Comparison of ENCODE assay signal across 13 cellular contexts in genomic region chr12:109892748-109893147, GRCh38. TPM values are rescaled to one million over a fixed set of nuclear protein-coding genes. Genes with fewer than 3 reads are reported as not detected.
A peak's percentile ranks its signal among the peaks of the same experiment; 100 is the strongest.
DNase-seq lines count a peak whose midpoint lies in the region; ATAC-seq, FAIRE-seq and TF ChIP-seq lines count a peak whose summit lies in the region.
"Had no signal": no experiment of that assay in that cellular context is flagged by ENCODE, and none has a peak within 500 bp of the region (broad histone marks: within the 10 kb centered on the region; RNA-seq: fewer than 3 reads in every experiment).

No MANE protein-coding gene starts in this region.

- TF ChIP-seq CTCF in GM12865 (IDR thresholded peaks at IDR 0.05; ENCODE audit: insufficient read depth, low read depth, low read length, missing control alignments), result no peak
- TF ChIP-seq CTCF in GM12878 (IDR thresholded peaks at IDR 0.05 in 2 of 3, conservative IDR thresholded peaks at IDR 0.05 in 1 of 3; ENCODE audit: control insufficient read depth in 2 of 3, extremely low read depth in 1 of 3, insufficient read depth in 1 of 3, low read depth in 3 of 3, low read length in 3 of 3), result no peak

- TF ChIP-seq EP300 in GM12878 (IDR thresholded peaks at IDR 0.05; ENCODE audit: borderline replicate concordance in 1 of 2, control insufficient read depth in 1 of 2, low read depth in 2 of 2, low read length in 2 of 2), result peak; percentile 21 to 45; a peak in 1 of 4 replicates

- TF ChIP-seq RAD21 in GM12878 (IDR thresholded peaks at IDR 0.05; ENCODE audit: insufficient read depth, low read depth, low read length), result no peak

- peak overlapping the region; percentile 75 for H3K4me2 ChIP-seq in GM12878 (ENCODE audit: control insufficient read depth, insufficient read depth)
- H3K4me2 ChIP-seq in Karpas-422 (ENCODE audit: low read depth, low read length, poor library complexity, severe bottlenecking), result no peak overlapping the region

- in situ Hi-C loops in GM12878 (cut with MboI), result no loop called here

- SMC1A ChIA-PET in GM12878 (lab: Charles Lee; ENCODE audit: uncharacterized antibody, unreplicated experiment), result interaction anchor here (0.9 to 1.9 kb wide), 2 partner anchors 17 to 111 kb away, joined by 3 to 4 read pairs; no protein-coding TSS in a partner anchor

- H3K9ac ChIP-seq in GM12878 (ENCODE audit: control insufficient read depth, insufficient read depth, low read length) (no peak overlapping the region), Karpas-422 (ENCODE audit: low read length) (no peak overlapping the region)

- WGBS in GM12878 (ENCODE audit: insufficient coverage, insufficient replicate concordance, low lambda C conversion rate, missing lambda C conversion rate), result 0% methylated on average over 4 of the region's 4 CpGs

- BruUV-seq in GM12878 (replicated peaks; lab: Mats Ljungman, UMichigan), result no TSS peak

- no peak for TF ChIP-seq POLR2A in GM12878 (IDR thresholded peaks at IDR 0.05; ENCODE audit: low read depth, low read length)

- no peaks in the 10 kb centered on the region for H3K9me3 ChIP-seq in GM12878 (replicated peaks; ENCODE audit: control insufficient read depth, insufficient read depth, low read length)
- H3K9me3 ChIP-seq in Karpas-422 (ENCODE audit: low read length), result no peaks in the 10 kb centered on the region
- H3K9me3 ChIP-seq: Peyer's patch had no signal

- POLR2A ChIA-PET in GM12878 (lab: Charles Lee), result interaction anchor here (0.6 to 1.5 kb wide), 5 partner anchors 8 to 111 kb away, joined by 3 to 7 read pairs (median 4); no protein-coding TSS in a partner anchor

- peaks cover 45% of the 10 kb centered on the region for H3K4me1 ChIP-seq in GM12878 (ENCODE audit: control insufficient read depth, insufficient read depth, low read length)
- peaks cover 3% of the 10 kb centered on the region; the same call in 1 of the 2 replicates for H3K4me1 ChIP-seq in Karpas-422 (ENCODE audit: low read length)

- H3K36me3 ChIP-seq in GM12878 (ENCODE audit: control insufficient read depth in 2 of 2, insufficient read depth in 2 of 2, low read length in 1 of 2), result no peaks in the 10 kb centered on the region
- no peaks in the 10 kb centered on the region for H3K36me3 ChIP-seq in Karpas-422 (ENCODE audit: insufficient read depth, low read length)
- H3K36me3 ChIP-seq: Peyer's patch had no signal

- H3K9me2 ChIP-seq in Karpas-422 (replicated peaks; ENCODE audit: insufficient read depth, low read length), result no peaks in the 10 kb centered on the region

- RAD21 ChIA-PET in GM12878 (lab: Charles Lee; ENCODE audit: unreplicated experiment), result interaction anchor here (0.7 to 1.0 kb wide), 2 partner anchors 39 to 110 kb away, joined by 3 to 4 read pairs; no protein-coding TSS in a partner anchor

- CTCF ChIA-PET in GM12878 (lab: Yijun Ruan, JAX), result interaction anchor here (1.1 to 1.4 kb wide), 2 partner anchors 35 to 296 kb away, joined by 3 read pairs; no protein-coding TSS in a partner anchor

- intact Hi-C loops in GM12878 (cut with micrococcal nuclease; ENCODE audit: unreplicated experiment), result no loop called here

- no peaks in the 10 kb centered on the region for H4K20me1 ChIP-seq in GM12878 (ENCODE audit: control insufficient read depth, insufficient read depth)
- H4K20me1 ChIP-seq in Karpas-422 (ENCODE audit: insufficient read depth, low read depth, low read length), result no peaks in the 10 kb centered on the region

- FAIRE-seq in GM12878 (lab: Jason Lieb, UNC), result peak; percentile 18

- peak overlapping the region; percentile 28 for H2AFZ ChIP-seq in GM12878 (ENCODE audit: control insufficient read depth, low read depth, low read length)
- H2AFZ ChIP-seq in Karpas-422 (ENCODE audit: low read length), result no peak overlapping the region

- no peaks in the 10 kb centered on the region for H3K27me3 ChIP-seq in GM12878 (replicated peaks in 1 of 2; ENCODE audit: control insufficient read depth in 2 of 2, insufficient read depth in 2 of 2, low read length in 1 of 2)
- H3K27me3 ChIP-seq in Karpas-422 (ENCODE audit: low read length), result no peaks in the 10 kb centered on the region
- H3K27me3 ChIP-seq: Peyer's patch had no signal

- H3K4me3 ChIP-seq in GM12865 (ENCODE audit: low read depth, low read length) (no peak overlapping the region), GM12878 (no peak overlapping the region; the same call in 1 of the 2 replicates), Karpas-422 (ENCODE audit: low read length) (no peak overlapping the region)
- H3K4me3 ChIP-seq: Peyer's patch had no signal

- ATAC-seq in GM19397 (IDR thresholded peaks at IDR 0.05; ENCODE audit: unreplicated experiment) (peak; percentile 70), HG03108 (IDR thresholded peaks at IDR 0.05; ENCODE audit: unreplicated experiment) (peak; percentile 65), GM12878 (peak; percentile 87)

- no peaks in the 10 kb centered on the region for H3K79me2 ChIP-seq in GM12878 (ENCODE audit: control insufficient read depth, insufficient read depth, low read length)
- H3K79me2 ChIP-seq in Karpas-422 (ENCODE audit: low read length), result no peaks in the 10 kb centered on the region

- H3K27ac ChIP-seq in GM12878 (ENCODE audit: control insufficient read depth, insufficient read depth) (peak overlapping the region; percentile 50), Karpas-422 (ENCODE audit: low read length) (no peak overlapping the region)

- DNase-seq in GM12865 (ENCODE audit: low read depth), result peak; percentile 90
- peak; percentile 72 for DNase-seq in GM12878 (ENCODE audit: low read depth, low spot score)
- no peak for DNase-seq in SW480 (ENCODE audit: low spot score)
- DNase-seq in dedifferentiated amniotic fluid mesenchymal stem cell (ENCODE audit: extremely low spot score), result no peak
- DNase-seq in MV-4-11 (lab: John Stamatoyannopoulos, UW), result no peak
- DNase-seq in Karpas-422, result no peak
- DNase-seq: activated CD4-positive, alpha-beta T cell treated with anti-CD3 and anti-CD28 coated beads for 48 hours; mammary epithelial cell; NCI-H1105; stimulated activated naive CD4-positive, alpha-beta T cell treated with Interleukin-2 at 50 U/mL for 16 hours had no signal

TF ChIP-seq in GM12878, 131 proteins besides CTCF, POLR2A, EP300 and RAD21 (continues in another document):
- TF ChIP-seq CBX3 (IDR thresholded peaks at IDR 0.05; ENCODE audit: borderline replicate concordance, low read depth), result no peak

RNA-seq across cellular contexts. Expression of gene TCHP, which starts 7.3 kb away (rescaled TPM):
- 39.3 and 44.3 TPM in 2 replicates for total RNA-seq in GM12878 (2013; cell fraction: nucleolus; rRNA removed)
- 14.6 and 15.2 TPM in 2 replicates for total RNA-seq in GM12878 (2014; rRNA removed)
- 11.6 and 13.2 TPM in 2 replicates for total RNA-seq in GM12878 (2014; rRNA removed; fragmentation: Illumina TruSeq; extraction: Trizol)
- total RNA-seq in GM12878 (2021), result 15.0 and 15.2 TPM in 2 replicates
- 9.1 TPM for polyA plus RNA-seq in GM12878 (2011; ENCODE audit: low read depth)
- 9.6 and 10.1 TPM in 2 replicates for polyA plus RNA-seq in GM12878 (2011; rRNA removed)
- polyA plus RNA-seq in GM12878 (2011; cell fraction: cytosol; rRNA removed), result 10.5 and 15.0 TPM in 2 replicates
- 22.9 and 45.6 TPM in 2 replicates for polyA plus RNA-seq in GM12878 (2011; cell fraction: nucleus; rRNA removed)
- polyA plus RNA-seq in GM12878 (2012), result 8.9 and 9.3 TPM in 2 replicates
- polyA plus RNA-seq in GM12878 (2014; fragmentation: Illumina TruSeq; extraction: Trizol), result 14.8 and 15.1 TPM in 2 replicates
- polyA plus RNA-seq in GM12878 (2014; fragmentation: Nextera tagmentation; extraction: Ambion mirVana), result 1 to 10 TPM; 4.8 to 5.8 TPM
- 18.6 and 19.4 TPM in 2 replicates for polyA plus RNA-seq in GM12878 (2014; rRNA removed)
- polyA plus RNA-seq in GM12878 (2016; fragmentation: Nextera tagmentation; extraction: Ambion mirVana), result 10 to 100 TPM; 16.8 to 18.4 TPM
- 6.3 and 8.4 TPM in 2 replicates for polyA minus RNA-seq in GM12878 (2011; rRNA and poly(A)+ RNA removed)
- 3.3 and 11.3 TPM in 2 replicates for polyA minus RNA-seq in GM12878 (2011; cell fraction: cytosol; rRNA and poly(A)+ RNA removed)
- polyA minus RNA-seq in GM12878 (2011; cell fraction: nucleus; rRNA and poly(A)+ RNA removed), result 9.9 and 16.4 TPM in 2 replicates
- 11.8 and 17.0 TPM in 2 replicates for total RNA-seq in Karpas-422 (2014; rRNA removed; shearing (Covaris generic); ENCODE audit: low replicate concordance)

RNA-seq across cellular contexts. Expression of gene GLTP, which starts 12.4 kb away (rescaled TPM):
- 3.3 and 3.6 TPM in 2 replicates for total RNA-seq in GM12878 (2013; cell fraction: nucleolus; rRNA removed)
- total RNA-seq in GM12878 (2014; rRNA removed) (30.8 and 31.8 TPM in 2 replicates), GM12878 (2014; rRNA removed; fragmentation: Illumina TruSeq; extraction: Trizol) (24.8 and 27.6 TPM in 2 replicates), GM12878 (2021) (21.9 and 23.9 TPM in 2 replicates)
- polyA plus RNA-seq in GM12878 (2011; ENCODE audit: low read depth), result 8.8 TPM
- polyA plus RNA-seq in GM12878 (2011; rRNA removed) (16.4 and 16.8 TPM in 2 replicates), GM12878 (2014; fragmentation: Illumina TruSeq; extraction: Trizol) (22.3 and 26.6 TPM in 2 replicates), GM12878 (2014; fragmentation: Nextera tagmentation; extraction: Ambion mirVana) (10 to 100 TPM; 19.8 to 20.3 TPM), GM12878 (2014; rRNA removed) (23.1 and 23.9 TPM in 2 replicates), GM12878 (2016; fragmentation: Nextera tagmentation; extraction: Ambion mirVana) (10 to 100 TPM; 37.3 to 44.0 TPM)
- polyA plus RNA-seq in GM12878 (2011; cell fraction: cytosol; rRNA removed), result 17.1 and 19.9 TPM in 2 replicates
- 3.8 and 4.9 TPM in 2 replicates for polyA plus RNA-seq in GM12878 (2011; cell fraction: nucleus; rRNA removed)
- polyA plus RNA-seq in GM12878 (2012), result 15.7 and 16.3 TPM in 2 replicates
- polyA minus RNA-seq in GM12878 (2011; rRNA and poly(A)+ RNA removed), result 21.4 and 38.8 TPM in 2 replicates
- 8.0 and 21.7 TPM in 2 replicates for polyA minus RNA-seq in GM12878 (2011; cell fraction: cytosol; rRNA and poly(A)+ RNA removed)
- 1.1 and 2.6 TPM in 2 replicates for polyA minus RNA-seq in GM12878 (2011; cell fraction: nucleus; rRNA and poly(A)+ RNA removed)
- total RNA-seq in Karpas-422 (2014; rRNA removed; shearing (Covaris generic); ENCODE audit: low replicate concordance), result 26.5 and 29.5 TPM in 2 replicates

RNA-seq across cellular contexts. Expression of gene TRPV4, which starts 59.5 kb away (rescaled TPM):
- total RNA-seq in GM12878 (2013; cell fraction: nucleolus; rRNA removed), result not detected in 2 replicates
- total RNA-seq in GM12878 (2014; rRNA removed) (not detected in 2 replicates), GM12878 (2014; rRNA removed; fragmentation: Illumina TruSeq; extraction: Trizol) (not detected in 2 replicates), GM12878 (2021) (0.08 TPM in 1 of 2 replicates, not detected in the other)
- not detected for polyA plus RNA-seq in GM12878 (2011; ENCODE audit: low read depth)
- polyA plus RNA-seq in GM12878 (2011; rRNA removed) (not detected in 2 replicates), GM12878 (2014; fragmentation: Illumina TruSeq; extraction: Trizol) (not detected in 2 replicates), GM12878 (2014; fragmentation: Nextera tagmentation; extraction: Ambion mirVana) (not detected), GM12878 (2014; rRNA removed) (not detected in 2 replicates), GM12878 (2016; fragmentation: Nextera tagmentation; extraction: Ambion mirVana) (not detected)
- not detected in 2 replicates for polyA plus RNA-seq in GM12878 (2011; cell fraction: cytosol; rRNA removed)
- polyA plus RNA-seq in GM12878 (2011; cell fraction: nucleus; rRNA removed), result not detected in 2 replicates
- polyA plus RNA-seq in GM12878 (2012), result not detected in 2 replicates
- not detected in 2 replicates for polyA minus RNA-seq in GM12878 (2011; rRNA and poly(A)+ RNA removed)
- not detected in 2 replicates for polyA minus RNA-seq in GM12878 (2011; cell fraction: cytosol; rRNA and poly(A)+ RNA removed)
- polyA minus RNA-seq in GM12878 (2011; cell fraction: nucleus; rRNA and poly(A)+ RNA removed), result not detected in 2 replicates
- total RNA-seq in Karpas-422 (2014; rRNA removed; shearing (Covaris generic); ENCODE audit: low replicate concordance), result not detected in 2 replicates

Comparison
In these comparisons a context has a peak if more than half of its experiments do, and no peak if none do; other contexts are left out.
1. DNase-seq: peak in GM12865 (single experiment) and GM12878 (single experiment); none in SW480 (single experiment), dedifferentiated amniotic fluid mesenchymal stem cell (single experiment), MV-4-11 (single experiment) and Karpas-422 (single experiment).
2. Peak in every context shown above with its lines, with median percentiles within 50 percentile points of each other: ATAC-seq.